ENCODE assay signal across 14 cellular contexts in genomic region chr18:50629148-50629631, GRCh38.
DNase-seq lines count a peak whose midpoint lies in the region; ATAC-seq and TF ChIP-seq lines count a peak whose summit lies in the region.
"Had no signal": no experiment of that assay in that cellular context is flagged by ENCODE, and none has a peak within 500 bp of the region (broad histone marks: within the 10 kb centered on the region; RNA-seq: fewer than 3 reads in every experiment).

No MANE protein-coding gene starts in this region.

- peaks cover 5% of the 10 kb centered on the region for H3K27me3 ChIP-seq in foreskin keratinocyte
- H3K27me3 ChIP-seq: colonic mucosa had no signal

- H3K27ac ChIP-seq in C4-2B (peak overlapping the region; percentile 41), foreskin keratinocyte (no peak overlapping the region)
- H3K27ac ChIP-seq: colonic mucosa had no signal

- ATAC-seq in foreskin keratinocyte (no peak), HG02970 (IDR thresholded peaks at IDR 0.05; ENCODE audit: low FRiP score, unreplicated experiment) (no peak), HG03342 (IDR thresholded peaks at IDR 0.05; ENCODE audit: unreplicated experiment) (no peak), GM19395 (IDR thresholded peaks at IDR 0.05; ENCODE audit: unreplicated experiment) (no peak), HG03460 (IDR thresholded peaks at IDR 0.05; ENCODE audit: unreplicated experiment) (no peak)
- ATAC-seq: stimulated activated effector memory CD8-positive, alpha-beta T cell treated with anti-CD3 and anti-CD28 coated beads, Interleukin-12 subunit alpha, Interleukin-12 subunit beta, amount 100 ng/mL, for 72 hours had no signal

- H3K4me1 ChIP-seq in foreskin keratinocyte, result peaks cover 14% of the 10 kb centered on the region

- no peak for TF ChIP-seq CTCF in C4-2B (conservative IDR thresholded peaks at IDR 0.05)
- no peak for TF ChIP-seq CTCF in foreskin keratinocyte (conservative IDR thresholded peaks at IDR 0.05)

- DNase-seq in NCI-H1417 treated with DMSO at 0.1 percent for 48 hours (lab: John Stamatoyannopoulos, UW), result peak; percentile 57
- peak; percentile 83 to 87 for DNase-seq in NCI-H526 (lab: John Stamatoyannopoulos, UW)
- peak; percentile 37 to 61 for DNase-seq in foreskin keratinocyte
- DNase-seq: activated CD4-positive, CD25-positive, alpha-beta regulatory T cell; colonic mucosa; GOT3; posterior cingulate gyrus; stimulated activated CD4-positive, alpha-beta T cell treated with anti-CD3 and anti-CD28 coated beads, Interleukin-4, amount 100 ng/mL, for 1 hour had no signal
